ENCODE assay signal across 8 cellular contexts in genomic region chr7:66653719-66654274, GRCh38. TPM values are rescaled to one million over a fixed set of nuclear protein-coding genes. Genes with fewer than 3 reads are reported as not detected.
DNase-seq lines count a peak whose midpoint lies in the region; ATAC-seq, FAIRE-seq and TF ChIP-seq lines count a peak whose summit lies in the region.
"Not testable (repeated sequence)": the region's sequence is repeated elsewhere in the genome, so short reads cannot be mapped to it uniquely, and the experiment has no call there.

No MANE protein-coding gene starts in this region.

- peaks cover 25% of the 10 kb centered on the region for H3K79me2 ChIP-seq in MM.1S (ENCODE audit: low read length)

- H3K9ac ChIP-seq in MM.1S (ENCODE audit: low read length): peak overlapping the region; percentile 94

- H3K4me2 ChIP-seq in MM.1S (ENCODE audit: low read depth, low read length): peak overlapping the region; percentile 93; the same call in 1 of the 2 replicates

- H3K9me3 Mint-ChIP-seq in activated CD8-positive, alpha-beta T cell treated with anti-CD3 and anti-CD28 coated beads for 36 hours: not testable (repeated sequence)

- H3K36me3 ChIP-seq in MM.1S (replicated peaks; ENCODE audit: insufficient read depth, low read length); bronchial epithelial cell (ENCODE audit: control insufficient read depth, insufficient read depth, low read length); sigmoid colon; vagina: not testable (repeated sequence)
- H3K36me3 ChIP-seq in mesodermal cell (ENCODE audit: control insufficient read depth, insufficient read depth, low read length): peaks cover 14% of the 10 kb centered on the region

- H3K27me3 Mint-ChIP-seq in activated CD8-positive, alpha-beta T cell treated with anti-CD3 and anti-CD28 coated beads for 36 hours: not testable (repeated sequence)

- not testable (repeated sequence) for H3K27me3 ChIP-seq in MM.1S (replicated peaks; ENCODE audit: insufficient read depth, low read length); bronchial epithelial cell (ENCODE audit: control insufficient read depth, insufficient read depth, low read length); foreskin keratinocyte; sigmoid colon; vagina

- ATAC-seq in activated CD8-positive, alpha-beta T cell treated with anti-CD3 and anti-CD28 coated beads for 36 hours; foreskin keratinocyte: not testable (repeated sequence)

- H3K27ac ChIP-seq in MM.1S (ENCODE audit: low read length) (peak overlapping the region; percentile 96), foreskin keratinocyte (peak overlapping the region; percentile 89), mesodermal cell (ENCODE audit: low read depth, low read length, severe bottlenecking) (peak overlapping the region; percentile 98), sigmoid colon (peak overlapping the region; percentile 96 to 98 (median 98)), vagina (peak overlapping the region; percentile 97)

- DNase-seq in MM.1S; activated CD8-positive, alpha-beta T cell treated with anti-CD3 and anti-CD28 coated beads for 36 hours; bronchial epithelial cell (ENCODE audit: low read depth); foreskin keratinocyte; vagina (ENCODE audit: extremely low spot score in 2 of 2): not testable (repeated sequence)
- peak; percentile 70 for DNase-seq in sigmoid colon

- CTCF ChIA-PET in activated CD8-positive, alpha-beta T cell treated with anti-CD3 and anti-CD28 coated beads for 36 hours (lab: Charles Lee): interaction anchor here (1.2 kb wide), 2 partner anchors 91 to 97 kb away, joined by 3 read pairs; no protein-coding TSS in a partner anchor

- peak overlapping the region; percentile 78 for H3K4me3 ChIP-seq in GM08714 (ENCODE audit: low read length)
- peak overlapping the region; percentile 84 for H3K4me3 ChIP-seq in MM.1S (ENCODE audit: low read length)
- H3K4me3 ChIP-seq in bronchial epithelial cell (ENCODE audit: low read depth, low read length): peak overlapping the region; percentile 64
- peak overlapping the region; percentile 82 for H3K4me3 ChIP-seq in mesodermal cell (ENCODE audit: extremely low read depth, insufficient read depth, low read length, poor library complexity, severe bottlenecking)
- H3K4me3 ChIP-seq in sigmoid colon: peak overlapping the region; percentile 77 to 90 (median 82)
- peak overlapping the region; percentile 77 to 94 for H3K4me3 ChIP-seq in vagina

- H3F3A ChIP-seq in MM.1S (ENCODE audit: insufficient read depth, low read length): not testable (repeated sequence)

- intact Hi-C loops in activated CD8-positive, alpha-beta T cell treated with anti-CD3 and anti-CD28 coated beads for 36 hours (cut with micrococcal nuclease): not testable (repeated sequence)
- intact Hi-C loops in sigmoid colon (cut with DNase I): loop anchor here (1.0 to 10.0 kb wide), 6 partner anchors 25 to 191 kb away; partner anchors contain the start of gene KCTD7
- intact Hi-C loops in vagina (cut with DNase I): loop anchor here (2.0 kb wide), 1 partner anchor 25 kb away; the partner anchor contains the start of gene KCTD7

- TF ChIP-seq EP300 in sigmoid colon (IDR thresholded peaks at IDR 0.05): not testable (repeated sequence)

- H3K4me1 Mint-ChIP-seq in activated CD8-positive, alpha-beta T cell treated with anti-CD3 and anti-CD28 coated beads for 36 hours (ENCODE audit: low read depth): peaks cover 19% of the 10 kb centered on the region

- 24% methylated on average over 40 to 41 of the region's 41 CpGs for WGBS in mesodermal cell (ENCODE audit: insufficient coverage in 2 of 2), 2 experiments
- WGBS in sigmoid colon, 2 donors: 7 to 10% methylated on average over 41 of the region's 41 CpGs

- not testable (repeated sequence) for FAIRE-seq in bronchial epithelial cell (lab: Jason Lieb, UNC)

- peak; percentile 14 for TF ChIP-seq CTCF in MM.1S (IDR thresholded peaks at IDR 0.05; ENCODE audit: low read length)
- TF ChIP-seq CTCF in activated CD8-positive, alpha-beta T cell treated with anti-CD3 and anti-CD28 coated beads for 36 hours (IDR thresholded peaks at IDR 0.05); vagina (IDR thresholded peaks at IDR 0.05): not testable (repeated sequence)
- TF ChIP-seq CTCF in bronchial epithelial cell (IDR thresholded peaks at IDR 0.05; ENCODE audit: insufficient read depth, low read length, severe bottlenecking): peak; percentile 35
- peak; percentile 42 for TF ChIP-seq CTCF in foreskin keratinocyte (conservative IDR thresholded peaks at IDR 0.05)
- peak in 2 of 4 experiments; percentile 14 to 21 for TF ChIP-seq CTCF in sigmoid colon (IDR thresholded peaks at IDR 0.05)

- H3K36me3 Mint-ChIP-seq in activated CD8-positive, alpha-beta T cell treated with anti-CD3 and anti-CD28 coated beads for 36 hours (ENCODE audit: low read depth): not testable (repeated sequence)

- peak overlapping the region; percentile 74 for H2AFZ ChIP-seq in MM.1S (ENCODE audit: low read length)

- peak overlapping the region; percentile 97 for H3K4me3 Mint-ChIP-seq in activated CD8-positive, alpha-beta T cell treated with anti-CD3 and anti-CD28 coated beads for 36 hours

- POLR2A ChIA-PET in activated CD8-positive, alpha-beta T cell treated with anti-CD3 and anti-CD28 coated beads for 36 hours (lab: Charles Lee): interaction anchor here (0.9 to 1.9 kb wide), 11 partner anchors 9 to 600 kb away, joined by 3 to 8 read pairs (median 4); no protein-coding TSS in a partner anchor

- H3K4me1 ChIP-seq in MM.1S (ENCODE audit: low read length); mesodermal cell (ENCODE audit: control insufficient read depth, insufficient read depth, low read length, poor library complexity, severe bottlenecking): not testable (repeated sequence)
- H3K4me1 ChIP-seq in foreskin keratinocyte (peaks cover 12% of the 10 kb centered on the region), sigmoid colon (peaks cover 0 to 24% (median 23%) of the 10 kb centered on the region in 4 donors), vagina (peaks cover 19% of the 10 kb centered on the region)

- not testable (repeated sequence) for H3K9me3 ChIP-seq in MM.1S (replicated peaks; ENCODE audit: insufficient read depth, low read length); mesodermal cell (ENCODE audit: control insufficient read depth, low read length); sigmoid colon; vagina

- H3K9me2 ChIP-seq in MM.1S (replicated peaks; ENCODE audit: insufficient read depth, low read length): not testable (repeated sequence)

- TF ChIP-seq POLR2A in sigmoid colon (IDR thresholded peaks at IDR 0.05); vagina (IDR thresholded peaks at IDR 0.05): not testable (repeated sequence)

- not testable (repeated sequence) for H4K20me1 ChIP-seq in MM.1S (ENCODE audit: insufficient read depth, low read length)

- H3K27ac Mint-ChIP-seq in activated CD8-positive, alpha-beta T cell treated with anti-CD3 and anti-CD28 coated beads for 36 hours: peak overlapping the region; percentile 92

RNA-seq across cellular contexts. Expression of gene KCTD7, which starts 25.1 kb away (rescaled TPM):
- 1 to 10 TPM; 4.8 to 5.4 TPM for total RNA-seq in activated CD8-positive, alpha-beta T cell treated with anti-CD3 and anti-CD28 coated beads for 36 hours
- total RNA-seq in bronchial epithelial cell (3.2 and 5.0 TPM in 2 replicates), foreskin keratinocyte (2.6 and 3.9 TPM in 2 replicates), sigmoid colon (10 to 100 TPM; 15.3 to 23.3 (median 19.6) TPM), vagina (20.6 TPM)
- polyA plus RNA-seq in foreskin keratinocyte (2.0 and 2.4 TPM in 2 replicates), sigmoid colon (1 to 10 TPM; 3.2 to 7.3 (median 3.6) TPM)
- 9.1 TPM for polyA plus RNA-seq in mesodermal cell (2013, experiment 1 of 2)
- polyA plus RNA-seq in mesodermal cell (2013, experiment 2 of 2): 8.4 TPM
